21 cellular contexts compared by ENCODE assay signal in the genomic region with DNA sequence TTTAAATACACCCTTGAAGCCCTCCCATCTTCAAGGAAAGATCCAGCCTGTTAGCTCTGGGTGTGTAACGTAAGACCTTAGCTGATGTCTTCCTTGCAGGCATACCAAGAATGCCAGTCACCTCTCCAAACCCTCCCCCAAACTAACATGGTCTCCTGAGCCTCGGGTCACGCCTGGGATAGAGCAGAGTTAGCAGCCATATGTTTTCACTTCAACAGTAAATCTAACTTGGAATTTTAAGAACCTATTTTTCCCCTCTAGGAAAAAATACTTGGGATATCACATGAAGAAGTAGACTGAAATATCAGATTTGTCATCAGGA. TPM values are rescaled to one million over a fixed set of nuclear protein-coding genes. Genes with fewer than 3 reads are reported as not detected.
DNase-seq lines count a peak whose midpoint lies in the region; ATAC-seq and TF ChIP-seq lines count a peak whose summit lies in the region.
"Had no signal": no experiment of that assay in that cellular context is flagged by ENCODE, and none has a peak within 500 bp of the region (broad histone marks: within the 10 kb centered on the region; RNA-seq: fewer than 3 reads in every experiment).

No MANE protein-coding gene starts in this region.

- H2BK5ac ChIP-seq in mesenchymal stem cell (ENCODE audit: low read depth, low read length, poor library complexity, severe bottlenecking) = no peak overlapping the region

- DNase-seq in SK-N-SH = no peak
- no peak for DNase-seq in glutamatergic neuron
- DNase-seq in mesenchymal stem cell = peak; percentile 16
- DNase-seq in erythroblast (lab: John Stamatoyannopoulos, UW) = no peak
- DNase-seq in activated CD4-positive, alpha-beta T cell treated with anti-CD3 and anti-CD28 coated beads for 48 hours = no peak
- DNase-seq in inferior parietal cortex (ENCODE audit: extremely low spot score) = no peak
- no peak for DNase-seq in vagina (ENCODE audit: extremely low spot score in 2 of 2)
- DNase-seq: AML-193; CD4-positive, alpha-beta memory T cell; DMS153; DMS79; GF-D8; GM23248 had no signal

- H3K79me1 ChIP-seq in mesenchymal stem cell (replicated peaks; ENCODE audit: low read length, poor library complexity, severe bottlenecking) = no peaks in the 10 kb centered on the region

- no peak; the same call in 2 of the 3 replicates for ATAC-seq in SK-N-SH treated with all-trans-retinoic acid at 6 μM for 48 hours
- ATAC-seq: A549 had no signal

- H2BK12ac ChIP-seq in mesenchymal stem cell (ENCODE audit: low read length in 2 of 2) = no peak overlapping the region

- no peak overlapping the region for H3K4me2 ChIP-seq in SK-N-SH
- no peak overlapping the region for H3K4me2 ChIP-seq in mesenchymal stem cell (ENCODE audit: low read length, poor library complexity, severe bottlenecking)
- H3K4me2 ChIP-seq: A549 had no signal

- H3K27me3 Mint-ChIP-seq in glutamatergic neuron (ENCODE audit: unreplicated experiment) = peaks cover 3% of the 10 kb centered on the region
- H3K27me3 Mint-ChIP-seq: CD4-positive, alpha-beta memory T cell had no signal

- POLR2A ChIA-PET in SK-N-SH (lab: Yijun Ruan, JAX) = interaction anchor here (1.1 kb wide), 1 partner anchor 168 kb away, joined by 4 read pairs; the partner anchor contains the start of gene LRP6

- 81% methylated on average over 3 of the region's 3 CpGs for WGBS in SK-N-SH (ENCODE audit: low lambda C conversion rate)
- 77% methylated on average over 3 of the region's 3 CpGs for WGBS in mesenchymal stem cell

- H2BK15ac ChIP-seq in mesenchymal stem cell (ENCODE audit: low read depth, poor library complexity, severe bottlenecking) = no peak overlapping the region

- no peak for TF ChIP-seq RAD21 in SK-N-SH (IDR thresholded peaks at IDR 0.05; ENCODE audit: low read length)

- no peak overlapping the region for H3K9ac ChIP-seq in SK-N-SH
- H3K9ac ChIP-seq in mesenchymal stem cell (ENCODE audit: low read length) = no peak overlapping the region
- H3K9ac ChIP-seq: GM23248 had no signal

- H3K4me1 ChIP-seq in SK-N-SH (ENCODE audit: control insufficient read depth in 1 of 2, insufficient read depth in 2 of 2, low read depth in 1 of 2, low read length in 1 of 2) = peaks cover 0 to 25% of the 10 kb centered on the region in 2 experiments; a peak in 2 of 4 replicates
- H3K4me1 ChIP-seq in mesenchymal stem cell (ENCODE audit: control insufficient read depth, insufficient read depth, low read depth, low read length) = no peaks in the 10 kb centered on the region
- no peaks in the 10 kb centered on the region for H3K4me1 ChIP-seq in vagina
- H3K4me1 ChIP-seq: A549, HAP-1 had no signal

- no peaks in the 10 kb centered on the region for H3F3A ChIP-seq in SK-N-SH (replicated peaks; ENCODE audit: insufficient read depth)

- H3K4me1 Mint-ChIP-seq in glutamatergic neuron (ENCODE audit: low read depth, unreplicated experiment) = peaks cover 8% of the 10 kb centered on the region
- H3K4me1 Mint-ChIP-seq: CD14-positive monocyte; CD4-positive, alpha-beta memory T cell had no signal

- H3K23ac ChIP-seq in mesenchymal stem cell (ENCODE audit: low read length in 2 of 2) = no peak overlapping the region

- no peak overlapping the region for H3K14ac ChIP-seq in mesenchymal stem cell (ENCODE audit: low read length in 2 of 2)

- no peaks in the 10 kb centered on the region for H3K9me2 ChIP-seq in SK-N-SH

- TF ChIP-seq EP300 in SK-N-SH (IDR thresholded peaks at IDR 0.05; ENCODE audit: borderline replicate concordance in 1 of 2, low read depth in 1 of 2, low read length in 1 of 2) = no peak

- H3K27me3 ChIP-seq in SK-N-SH (ENCODE audit: insufficient read depth) (no peaks in the 10 kb centered on the region), mesenchymal stem cell (ENCODE audit: control insufficient read depth in 1 of 2, insufficient read depth in 1 of 2, low read length in 2 of 2) (no peaks in the 10 kb centered on the region), vagina (no peaks in the 10 kb centered on the region)

- peaks cover 2% of the 10 kb centered on the region for H3K9me3 Mint-ChIP-seq in glutamatergic neuron (ENCODE audit: unreplicated experiment)

- H3K4me3 ChIP-seq in SK-N-SH (ENCODE audit: low read depth in 2 of 2, low read length in 1 of 2) (no peak overlapping the region), mesenchymal stem cell (ENCODE audit: insufficient read depth in 1 of 2, low read depth in 1 of 2, low read length in 2 of 2) (no peak overlapping the region), vagina (no peak overlapping the region)
- H3K4me3 ChIP-seq: A549, GM23248, HAP-1 had no signal

- H3K27ac Mint-ChIP-seq in glutamatergic neuron (ENCODE audit: unreplicated experiment) = peak overlapping the region; percentile 64

- CTCF ChIA-PET in SK-N-SH (lab: Yijun Ruan, JAX) = interaction anchor here (0.7 to 2.2 kb wide), 3 partner anchors 17 to 228 kb away, joined by 3 to 11 read pairs (median 5); no protein-coding TSS in a partner anchor

- no peak for TF ChIP-seq CTCF in SK-N-SH (IDR thresholded peaks at IDR 0.05)
- TF ChIP-seq CTCF in glutamatergic neuron (IDR thresholded peaks at IDR 0.05; ENCODE audit: partially characterized antibody, unreplicated experiment) = no peak
- no peak for TF ChIP-seq CTCF in vagina (IDR thresholded peaks at IDR 0.05)

- peaks cover 0 to 3% of the 10 kb centered on the region in 2 experiments for H3K36me3 ChIP-seq in SK-N-SH (replicated peaks in 1 of 2; ENCODE audit: control insufficient read depth in 1 of 2, insufficient read depth in 2 of 2, low read length in 1 of 2)
- H3K36me3 ChIP-seq in mesenchymal stem cell (ENCODE audit: control insufficient read depth in 1 of 2, insufficient read depth in 2 of 2, low read depth in 1 of 2, low read length in 2 of 2) = peaks cover 0 to 2% of the 10 kb centered on the region in 2 experiments
- H3K36me3 ChIP-seq in vagina = no peaks in the 10 kb centered on the region

- no peak overlapping the region for H2AK5ac ChIP-seq in mesenchymal stem cell (ENCODE audit: low read length, severe bottlenecking)

- H4K8ac ChIP-seq in mesenchymal stem cell (ENCODE audit: low read length) = no peak overlapping the region

- no peak overlapping the region for H3K4me3 Mint-ChIP-seq in glutamatergic neuron (ENCODE audit: unreplicated experiment)
- H3K4me3 Mint-ChIP-seq: CD14-positive monocyte; CD4-positive, alpha-beta memory T cell had no signal

- H3K79me2 ChIP-seq in SK-N-SH (ENCODE audit: insufficient read depth) = no peaks in the 10 kb centered on the region

- no peak overlapping the region for H3K4ac ChIP-seq in mesenchymal stem cell (ENCODE audit: low read depth in 1 of 2, low read length in 2 of 2)

- no peaks in the 10 kb centered on the region for H3K36me3 Mint-ChIP-seq in glutamatergic neuron (ENCODE audit: unreplicated experiment)
- H3K36me3 Mint-ChIP-seq: CD14-positive monocyte had no signal

- peak overlapping the region in 1 of 2 experiments; percentile 7 for H3K18ac ChIP-seq in mesenchymal stem cell (ENCODE audit: low read depth in 1 of 2, low read length in 2 of 2)

- peak overlapping the region; percentile 22 to 98; a peak in 3 of 4 replicates for H3K27ac ChIP-seq in SK-N-SH (ENCODE audit: low read depth in 2 of 2, low read length in 1 of 2)
- no peak overlapping the region for H3K27ac ChIP-seq in mesenchymal stem cell (ENCODE audit: low read length, poor library complexity, severe bottlenecking)
- no peak overlapping the region for H3K27ac ChIP-seq in vagina
- H3K27ac ChIP-seq: 22Rv1, A549, GM23248 had no signal

- TF ChIP-seq POLR2A in erythroblast (IDR thresholded peaks at IDR 0.05; ENCODE audit: low read length) = no peak
- no peak for TF ChIP-seq POLR2A in vagina (IDR thresholded peaks at IDR 0.05)

- intact Hi-C loops in vagina (cut with DNase I) = no loop called here

- no peak overlapping the region for H2BK120ac ChIP-seq in mesenchymal stem cell (ENCODE audit: low read depth, low read length)

- H4K20me1 ChIP-seq in SK-N-SH (ENCODE audit: insufficient read depth) = no peaks in the 10 kb centered on the region

- H3K9me3 ChIP-seq in SK-N-SH (no peaks in the 10 kb centered on the region), mesenchymal stem cell (ENCODE audit: control insufficient read depth, low read length) (no peaks in the 10 kb centered on the region), vagina (no peaks in the 10 kb centered on the region)
- H3K9me3 ChIP-seq: A549, HAP-1 had no signal

- H4K91ac ChIP-seq in mesenchymal stem cell (ENCODE audit: low read length) = no peak overlapping the region

- H2AFZ ChIP-seq in SK-N-SH (ENCODE audit: low read depth) (no peak overlapping the region), mesenchymal stem cell (ENCODE audit: low read depth, low read length) (no peak overlapping the region)
- H2AFZ ChIP-seq: GM23248 had no signal

TF ChIP-seq in SK-N-SH, 30 proteins besides CTCF, POLR2A, EP300 and RAD21:
- no peak for TF ChIP-seq SIN3A (IDR thresholded peaks at IDR 0.05; ENCODE audit: borderline replicate concordance, low read depth, low read length)
TF ChIP-seq in SK-N-SH: peak in this region for 0.

TF ChIP-seq in SK-N-SH treated with all-trans-retinoic acid at 6 μM for 48 hours, 23 proteins besides CTCF, POLR2A, EP300 and RAD21:
- no peak for TF ChIP-seq ZC3H10 (CRISPR knock-in tag; IDR thresholded peaks at IDR 0.05)

RNA-seq across cellular contexts. Expression of gene BCL2L14, which starts 27.9 kb away (rescaled TPM):
- not detected in 2 replicates for polyA plus RNA-seq in SK-N-SH (2012; rRNA removed)
- polyA plus RNA-seq in SK-N-SH (2012; cell fraction: cytosol; rRNA removed) = not detected in 2 replicates
- polyA plus RNA-seq in SK-N-SH (2012; cell fraction: nucleus; rRNA removed) = not detected in 2 replicates
- total RNA-seq in glutamatergic neuron (ENCODE audit: unreplicated experiment) (not detected), vagina (not detected)
- 0.06 TPM for polyA plus RNA-seq in mesenchymal stem cell (2013, experiment 1 of 2)
- polyA plus RNA-seq in mesenchymal stem cell (2013, experiment 2 of 2) = 0.03 TPM
- total RNA-seq: Daoy, GM23248, H4 had no signal
- polyA plus RNA-seq: BJ, CD14-positive monocyte, GM23248 had no signal

Comparison
In these comparisons a context has a peak if more than half of its experiments do, and no peak if none do; other contexts are left out.
1. H3K27ac ChIP-seq: peak in SK-N-SH (2 of 2); none in mesenchymal stem cell (single experiment) and vagina (single experiment).